Comparison of ENCODE assay signal across 27 cellular contexts in the genomic region with DNA sequence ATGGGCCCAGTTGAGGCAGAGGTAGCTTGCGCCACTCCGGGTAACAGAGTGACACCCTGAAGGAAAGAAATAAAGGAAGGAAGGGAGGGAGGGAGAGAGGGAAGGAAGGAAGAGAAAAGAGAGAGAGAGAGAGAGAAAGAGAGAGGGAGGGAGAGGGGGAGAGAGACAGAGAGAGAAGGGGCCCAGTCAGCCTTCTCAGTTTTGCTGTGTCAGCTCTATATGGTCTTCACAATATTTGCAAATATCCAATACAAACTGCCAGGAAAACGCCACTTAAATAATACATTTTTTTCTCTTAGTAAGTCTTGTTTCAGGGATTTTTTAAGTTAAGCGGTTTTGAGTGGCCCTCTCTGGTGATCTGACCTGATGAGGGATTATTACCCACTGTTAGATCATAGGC.
"Had no signal": no experiment of that assay in that cellular context is flagged by ENCODE, and none has a peak within 500 bp of the region (broad histone marks: within the 10 kb centered on the region; RNA-seq: fewer than 3 reads in every experiment).

No MANE protein-coding gene starts in this region.

- H3K4me3 ChIP-seq: cardiac muscle cell, MG63, SK-N-MC had no signal

- H3K27ac Mint-ChIP-seq: activated CD4-positive, alpha-beta T cell treated with anti-CD3 and anti-CD28 coated beads for 36 hours; activated CD8-positive, alpha-beta T cell treated with anti-CD3 and anti-CD28 coated beads for 36 hours; activated naive CD4-positive, alpha-beta T cell treated with anti-CD3 and anti-CD28 coated beads, Interleukin-2, amount 50 U/mL, for 72 hours; activated T-helper 1 cell treated with anti-CD3 and anti-CD28 coated beads, Interleukin-12 subunit alpha, Interleukin-12 subunit beta, Interleukin-2, Interleukin-4 antibody, amounts not matched to agents 30 ng/mL and 10 ng/mL and 1 ng/mL, durations not matched to agents 14 hours and 24 hours and 36 hours; brain; T-cell had no signal

- H3K36me3 ChIP-seq: cardiac muscle cell, MG63 had no signal

- H3K4me3 Mint-ChIP-seq: activated CD4-positive, alpha-beta T cell treated with anti-CD3 and anti-CD28 coated beads for 36 hours; activated CD8-positive, alpha-beta T cell treated with anti-CD3 and anti-CD28 coated beads for 36 hours; activated T-helper 1 cell treated with anti-CD3 and anti-CD28 coated beads, Interleukin-12 subunit alpha, Interleukin-12 subunit beta, Interleukin-2, Interleukin-4 antibody, amounts not matched to agents 30 ng/mL and 10 ng/mL and 1 ng/mL, durations not matched to agents 14 hours and 24 hours and 36 hours; brain; T-cell had no signal

- H3K27me3 Mint-ChIP-seq: activated CD4-positive, alpha-beta T cell treated with anti-CD3 and anti-CD28 coated beads for 36 hours; activated CD8-positive, alpha-beta T cell treated with anti-CD3 and anti-CD28 coated beads for 36 hours; brain; T-cell had no signal

- DNase-seq: activated CD4-positive, alpha-beta T cell treated with anti-CD3 and anti-CD28 coated beads for 36 hours; activated CD8-positive, alpha-beta memory T cell treated with anti-CD3 and anti-CD28 coated beads, Interleukin-2, amount 50 U/mL, for 4 hours; activated CD8-positive, alpha-beta T cell treated with anti-CD3 and anti-CD28 coated beads for 36 hours; activated effector memory CD4-positive, alpha-beta T cell treated with anti-CD3 and anti-CD28 coated beads, Interleukin-2, amount 50 U/mL, for 16 hours; activated naive CD4-positive, alpha-beta T cell treated with Interleukin-2 at 50 U/mL for 16 hours; amygdala; MG63; MV-4-11; NCI-H1092 treated with DMSO at 0.1 percent for 48 hours; NCI-H1417 treated with DMSO at 0.1 percent for 48 hours; NCI-H1694 treated with DMSO at 0.1 percent for 48 hours; NCI-H2029 treated with DMSO at 0.1 percent for 48 hours; NCI-H345; NCI-H510A; NCI-H69; NK-92 treated with Interleukin-12 subunit alpha and Interleukin-12 subunit beta, amount 100 ng/mL, for 24 hours; OCI-M1; RPMI8226; T-cell had no signal

- H3K36me3 Mint-ChIP-seq: brain, T-cell had no signal

- H3K9me3 Mint-ChIP-seq: activated CD8-positive, alpha-beta T cell treated with anti-CD3 and anti-CD28 coated beads for 36 hours; activated naive CD4-positive, alpha-beta T cell treated with anti-CD3 and anti-CD28 coated beads, Interleukin-2, amount 50 U/mL, for 72 hours; activated T-helper 1 cell treated with anti-CD3 and anti-CD28 coated beads, Interleukin-12 subunit alpha, Interleukin-12 subunit beta, Interleukin-2, Interleukin-4 antibody, amounts not matched to agents 30 ng/mL and 10 ng/mL and 1 ng/mL, durations not matched to agents 14 hours and 24 hours and 36 hours; brain; T-cell had no signal

- ATAC-seq: activated CD4-positive, alpha-beta T cell treated with anti-CD3 and anti-CD28 coated beads for 36 hours; activated CD8-positive, alpha-beta T cell treated with anti-CD3 and anti-CD28 coated beads for 36 hours; activated naive CD4-positive, alpha-beta T cell treated with anti-CD3 and anti-CD28 coated beads, Interleukin-2, amount 50 U/mL, for 72 hours; Panc1; Right ventricle myocardium inferior; T-cell had no signal

- H3K27ac ChIP-seq: cardiac muscle cell, SK-N-MC, VCaP had no signal

- H3K27me3 ChIP-seq: cardiac muscle cell, MG63 had no signal
